In the genomic region with DNA sequence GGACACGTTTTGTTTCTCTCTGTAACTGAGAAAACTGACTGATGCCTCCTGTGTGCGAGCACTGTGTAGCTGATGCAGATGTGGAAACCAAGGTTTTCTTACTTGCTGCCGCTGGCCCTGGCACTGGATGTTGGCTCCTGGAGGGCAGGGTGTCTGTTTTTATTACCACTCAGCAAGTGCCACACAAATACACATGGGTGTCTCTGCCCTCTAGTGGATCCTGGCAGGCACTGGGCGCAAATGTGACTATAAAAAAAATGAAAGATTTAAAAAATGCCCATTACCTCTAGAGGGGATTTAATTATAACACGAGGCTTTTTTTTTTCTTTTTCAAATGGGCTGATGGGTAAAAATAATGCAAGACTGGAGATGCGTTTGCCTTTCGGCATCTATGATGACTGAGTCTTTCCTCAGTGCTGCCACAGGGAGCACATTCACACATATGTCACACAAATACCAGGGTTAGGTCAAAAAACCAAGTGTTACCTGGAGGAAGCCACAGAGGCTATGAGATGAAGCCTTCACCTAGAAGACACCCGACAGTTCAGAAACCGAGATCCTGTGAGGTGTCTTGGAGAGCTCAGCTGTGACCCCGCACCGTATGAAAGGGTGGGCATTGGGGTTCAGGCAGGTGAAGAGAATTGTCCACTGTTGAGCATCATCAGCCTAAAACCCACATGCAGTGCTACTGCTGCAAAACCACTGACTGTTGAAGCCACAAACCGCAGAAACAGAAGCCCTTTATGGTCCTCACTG, we compare ENCODE assay signal across 8 cellular contexts. TPM values are rescaled to one million over a fixed set of nuclear protein-coding genes. Genes with fewer than 3 reads are reported as not detected.
DNase-seq lines count a peak whose midpoint lies in the region; ATAC-seq and TF ChIP-seq lines count a peak whose summit lies in the region.

No MANE protein-coding gene starts in this region.

- no TSS peak for BruUV-seq in Calu3 (replicated peaks; lab: Mats Ljungman, UMichigan)

- TF ChIP-seq CTCF in Calu3 (IDR thresholded peaks at IDR 0.05; ENCODE audit: unreplicated experiment), result no peak

- DNase-seq in Calu3 (peak; percentile 20), HT-29 (ENCODE audit: low spot score) (peak; percentile 73), RKO (ENCODE audit: low spot score) (peak; percentile 84), iPS-NIHi11 (ENCODE audit: low spot score) (peak; percentile 39), aorta (no peak)
- no peak for DNase-seq in activated naive CD8-positive, alpha-beta T cell treated with anti-CD3 and anti-CD28 coated beads, Interleukin-2, amount 10 ng/mL, durations not matched to agents 7 days and 5 days
- DNase-seq in stimulated activated CD8-positive, alpha-beta memory T cell treated with anti-CD3 and anti-CD28 coated beads, Interleukin-7, amount 100 ng/mL, for 4 hours (ENCODE audit: low read depth in 2 of 2), result peak; percentile 16 to 25

- H3K27ac Mint-ChIP-seq in Calu3 (ENCODE audit: unreplicated experiment), result no peak overlapping the region
- peak overlapping the region; percentile 5 for H3K27ac Mint-ChIP-seq in activated naive CD8-positive, alpha-beta T cell treated with anti-CD3 and anti-CD28 coated beads, Interleukin-2, amount 10 ng/mL, durations not matched to agents 7 days and 5 days

- ATAC-seq in activated naive CD8-positive, alpha-beta T cell treated with anti-CD3 and anti-CD28 coated beads, Interleukin-2, amount 10 ng/mL, durations not matched to agents 7 days and 5 days (ENCODE audit: low read depth), result peak; percentile 85
- ATAC-seq in GM18868 (IDR thresholded peaks at IDR 0.05; ENCODE audit: unreplicated experiment), result no peak
- no peak for ATAC-seq in aorta (ENCODE audit: low FRiP score)

- H3K36me3 ChIP-seq in aorta (ENCODE audit: control insufficient read depth in 1 of 2, insufficient read depth in 2 of 2, low read length in 1 of 2), result no peaks in the 10 kb centered on the region

- CTCF ChIA-PET in Calu3 (lab: Charles Lee), result interaction anchor here (0.7 kb wide), 1 partner anchor 14 kb away, joined by 3 read pairs; no protein-coding TSS in a partner anchor

- no peaks in the 10 kb centered on the region for H3K4me1 ChIP-seq in aorta (ENCODE audit: control insufficient read depth in 1 of 2, insufficient read depth in 2 of 2, low read length in 2 of 2)

- no peaks in the 10 kb centered on the region for H3K27me3 Mint-ChIP-seq in Calu3 (ENCODE audit: unreplicated experiment)
- H3K27me3 Mint-ChIP-seq in activated naive CD8-positive, alpha-beta T cell treated with anti-CD3 and anti-CD28 coated beads, Interleukin-2, amount 10 ng/mL, durations not matched to agents 7 days and 5 days, result peaks cover 26% of the 10 kb centered on the region

- no peaks in the 10 kb centered on the region for H3K27me3 ChIP-seq in aorta (ENCODE audit: control insufficient read depth in 1 of 2, insufficient read depth in 2 of 2, low read length in 1 of 2)

- H3K36me3 Mint-ChIP-seq in Calu3 (ENCODE audit: insufficient read depth, unreplicated experiment), result no peaks in the 10 kb centered on the region
- no peaks in the 10 kb centered on the region for H3K36me3 Mint-ChIP-seq in activated naive CD8-positive, alpha-beta T cell treated with anti-CD3 and anti-CD28 coated beads, Interleukin-2, amount 10 ng/mL, durations not matched to agents 7 days and 5 days

- H3K4me3 ChIP-seq in aorta (ENCODE audit: low read length in 2 of 2), result no peak overlapping the region

- no peak overlapping the region for H3K27ac ChIP-seq in aorta (ENCODE audit: low read depth in 1 of 2, low read length in 2 of 2)

- WGBS in aorta, 2 donors, result 44 to 48% methylated on average over 12 of the region's 12 CpGs

- no peaks in the 10 kb centered on the region for H3K4me1 Mint-ChIP-seq in Calu3 (ENCODE audit: low read depth, unreplicated experiment)
- peaks cover 22% of the 10 kb centered on the region for H3K4me1 Mint-ChIP-seq in activated naive CD8-positive, alpha-beta T cell treated with anti-CD3 and anti-CD28 coated beads, Interleukin-2, amount 10 ng/mL, durations not matched to agents 7 days and 5 days

- POLR2A ChIA-PET in activated naive CD8-positive, alpha-beta T cell treated with anti-CD3 and anti-CD28 coated beads, Interleukin-2, amount 10 ng/mL, durations not matched to agents 7 days and 5 days (lab: Charles Lee), result interaction anchor here (0.8 to 0.9 kb wide), 2 partner anchors 21 to 60 kb away, joined by 4 read pairs; no protein-coding TSS in a partner anchor

- no peaks in the 10 kb centered on the region for H3K9me3 Mint-ChIP-seq in Calu3 (ENCODE audit: low read depth, unreplicated experiment)
- H3K9me3 Mint-ChIP-seq in activated naive CD8-positive, alpha-beta T cell treated with anti-CD3 and anti-CD28 coated beads, Interleukin-2, amount 10 ng/mL, durations not matched to agents 7 days and 5 days, result no peaks in the 10 kb centered on the region

- no peak overlapping the region for H3K4me3 Mint-ChIP-seq in Calu3 (ENCODE audit: low read depth, unreplicated experiment)
- peak overlapping the region; percentile 13 for H3K4me3 Mint-ChIP-seq in activated naive CD8-positive, alpha-beta T cell treated with anti-CD3 and anti-CD28 coated beads, Interleukin-2, amount 10 ng/mL, durations not matched to agents 7 days and 5 days

- intact Hi-C loops in Calu3 (cut with micrococcal nuclease; ENCODE audit: unreplicated experiment) (no loop called here), aorta (cut with DNase I) (no loop called here)

- H3K9me3 ChIP-seq in aorta (ENCODE audit: control insufficient read depth, low read length), result no peaks in the 10 kb centered on the region

RNA-seq across cellular contexts. Expression of a gene that starts 25.7 kb away (rescaled TPM):
- 8.3 and 10.3 TPM in 2 replicates for total RNA-seq in Calu3 (2022)
- 16.1 and 16.9 TPM in 2 replicates for total RNA-seq in HT-29 (2014; rRNA removed; shearing (Covaris generic))
- 10 to 100 TPM; 30.5 to 30.8 TPM for total RNA-seq in activated naive CD8-positive, alpha-beta T cell treated with anti-CD3 and anti-CD28 coated beads, Interleukin-2, amount 10 ng/mL, durations not matched to agents 7 days and 5 days
- 10 to 100 TPM; 15.5 to 16.4 TPM for total RNA-seq in aorta
- polyA plus RNA-seq in aorta, result 1 to 10 TPM; 5.2 to 6.5 TPM

RNA-seq across cellular contexts. Expression of a gene that starts 58.6 kb away (rescaled TPM):
- 12.1 and 12.2 TPM in 2 replicates for total RNA-seq in Calu3 (2022)
- 33.5 and 41.9 TPM in 2 replicates for total RNA-seq in HT-29 (2014; rRNA removed; shearing (Covaris generic))
- 10 to 100 TPM; 63.8 to 68.7 TPM for total RNA-seq in activated naive CD8-positive, alpha-beta T cell treated with anti-CD3 and anti-CD28 coated beads, Interleukin-2, amount 10 ng/mL, durations not matched to agents 7 days and 5 days
- 10 to 100 TPM; 40.5 to 62.2 TPM for total RNA-seq in aorta
- polyA plus RNA-seq in aorta, result 100 to 1,000 TPM in 1 of 2 donors, 10 to 100 TPM in 1; 56.3 to 110 TPM

Comparison
In these comparisons a context has a peak if more than half of its experiments do, and no peak if none do; other contexts are left out.
1. DNase-seq: peak in Calu3 (single experiment), HT-29 (single experiment), RKO (single experiment), iPS-NIHi11 (single experiment) and stimulated activated CD8-positive, alpha-beta memory T cell treated with anti-CD3 and anti-CD28 coated beads, Interleukin-7, amount 100 ng/mL, for 4 hours (2 of 2); none in activated naive CD8-positive, alpha-beta T cell treated with anti-CD3 and anti-CD28 coated beads, Interleukin-2, amount 10 ng/mL, durations not matched to agents 7 days and 5 days (single experiment) and aorta (0 of 2).